ENCODE assay signal across 28 cellular contexts in genomic region chr22:49100764-49101163, GRCh38.
"Had no signal": no experiment of that assay in that cellular context is flagged by ENCODE, and none has a peak within 500 bp of the region (broad histone marks: within the 10 kb centered on the region; RNA-seq: fewer than 3 reads in every experiment).

No MANE protein-coding gene starts in this region.

- H3K27me3 ChIP-seq: colonic mucosa, foreskin keratinocyte, pancreas, right lobe of liver, vagina had no signal

- H3K4me3 Mint-ChIP-seq: dendritic cell treated with granulocyte-macrophage colony-stimulating factor and Interleukin-4, amounts not matched to agents 40 ng/mL and 50 ng/mL, for 4 days; naive thymus-derived CD8-positive, alpha-beta T cell; nephron progenitor cell; stimulated activated naive CD8-positive, alpha-beta T cell treated with anti-CD3 and anti-CD28 coated beads, Interleukin-15, amount 100 ng/mL, for 72 hours had no signal

- H3K4me1 ChIP-seq: colonic mucosa, esophagus muscularis mucosa, foreskin keratinocyte, heart right ventricle, left ventricle myocardium inferior, lower lobe of right lung, pancreas, right lobe of liver, transverse colon, vagina had no signal

- ATAC-seq: foreskin keratinocyte; heart right ventricle; left colon; lower lobe of right lung; naive thymus-derived CD8-positive, alpha-beta T cell; pancreas; right lobe of liver; stimulated activated naive CD8-positive, alpha-beta T cell treated with anti-CD3 and anti-CD28 coated beads, Interleukin-15, amount 100 ng/mL, for 72 hours had no signal

- DNase-seq: colonic mucosa; effector memory CD4-positive, alpha-beta T cell; foreskin keratinocyte; glutamatergic neuron; heart right ventricle; hippocampal formation; kidney glomerular epithelial cell; left colon; left ventricle myocardium inferior; lower lobe of right lung; nephron progenitor cell; occipital lobe; pancreas; small intestine; stimulated activated CD4-positive, alpha-beta T cell treated with anti-CD3 and anti-CD28 coated beads, Interleukin-12 subunit alpha, Interleukin-12 subunit beta, amount 100 ng/mL, for 4 hours; stimulated activated CD4-positive, alpha-beta T cell treated with anti-CD3 and anti-CD28 coated beads, Interleukin-1b, Interleukin-23, amount 100 ng/mL, for 48 hours; stimulated activated CD4-positive, alpha-beta T cell treated with anti-CD3 and anti-CD28 coated beads, Interleukin-4, amount 100 ng/mL, for 1 hour; stimulated activated CD8-positive, alpha-beta memory T cell treated with anti-CD3 and anti-CD28 coated beads, Interleukin-4, amount 100 ng/mL, for 48 hours; stimulated activated naive CD4-positive, alpha-beta T cell; stimulated activated naive CD8-positive, alpha-beta T cell treated with anti-CD3 and anti-CD28 coated beads, Interleukin-15, amount 100 ng/mL, for 72 hours; transverse colon had no signal

- H3K36me3 ChIP-seq: colonic mucosa, esophagus muscularis mucosa, heart right ventricle, left ventricle myocardium inferior, lower lobe of right lung, pancreas, right lobe of liver, suprapubic skin, transverse colon, vagina had no signal

- H3K27ac ChIP-seq: colonic mucosa, esophagus muscularis mucosa, foreskin keratinocyte, heart right ventricle, left ventricle myocardium inferior, lower lobe of right lung, pancreas, right lobe of liver, suprapubic skin, transverse colon, vagina had no signal

- H3K27ac Mint-ChIP-seq: dendritic cell treated with granulocyte-macrophage colony-stimulating factor and Interleukin-4, amounts not matched to agents 40 ng/mL and 50 ng/mL, for 4 days; naive thymus-derived CD8-positive, alpha-beta T cell; nephron progenitor cell; progenitor cell of endocrine pancreas had no signal

- H3K4me3 ChIP-seq: colonic mucosa, esophagus muscularis mucosa, heart right ventricle, left ventricle myocardium inferior, lower lobe of right lung, pancreas, right lobe of liver, suprapubic skin, transverse colon, vagina had no signal

- H3K4me1 Mint-ChIP-seq: naive thymus-derived CD8-positive, alpha-beta T cell; stimulated activated naive CD8-positive, alpha-beta T cell treated with anti-CD3 and anti-CD28 coated beads, Interleukin-15, amount 100 ng/mL, for 72 hours had no signal

- H3K9me3 Mint-ChIP-seq: dendritic cell treated with granulocyte-macrophage colony-stimulating factor and Interleukin-4, amounts not matched to agents 40 ng/mL and 50 ng/mL, for 4 days; naive thymus-derived CD8-positive, alpha-beta T cell; nephron progenitor cell; stimulated activated naive CD8-positive, alpha-beta T cell treated with anti-CD3 and anti-CD28 coated beads, Interleukin-15, amount 100 ng/mL, for 72 hours had no signal

- H3K27me3 Mint-ChIP-seq: dendritic cell treated with granulocyte-macrophage colony-stimulating factor and Interleukin-4, amounts not matched to agents 40 ng/mL and 50 ng/mL, for 4 days had no signal

- H3K36me3 Mint-ChIP-seq: naive thymus-derived CD8-positive, alpha-beta T cell had no signal

- H3K9me3 ChIP-seq: colonic mucosa, esophagus muscularis mucosa, heart right ventricle, left ventricle myocardium inferior, lower lobe of right lung, pancreas, right lobe of liver, suprapubic skin, transverse colon, vagina had no signal
